Comparison of ENCODE assay signal across 20 cellular contexts in the genomic region with DNA sequence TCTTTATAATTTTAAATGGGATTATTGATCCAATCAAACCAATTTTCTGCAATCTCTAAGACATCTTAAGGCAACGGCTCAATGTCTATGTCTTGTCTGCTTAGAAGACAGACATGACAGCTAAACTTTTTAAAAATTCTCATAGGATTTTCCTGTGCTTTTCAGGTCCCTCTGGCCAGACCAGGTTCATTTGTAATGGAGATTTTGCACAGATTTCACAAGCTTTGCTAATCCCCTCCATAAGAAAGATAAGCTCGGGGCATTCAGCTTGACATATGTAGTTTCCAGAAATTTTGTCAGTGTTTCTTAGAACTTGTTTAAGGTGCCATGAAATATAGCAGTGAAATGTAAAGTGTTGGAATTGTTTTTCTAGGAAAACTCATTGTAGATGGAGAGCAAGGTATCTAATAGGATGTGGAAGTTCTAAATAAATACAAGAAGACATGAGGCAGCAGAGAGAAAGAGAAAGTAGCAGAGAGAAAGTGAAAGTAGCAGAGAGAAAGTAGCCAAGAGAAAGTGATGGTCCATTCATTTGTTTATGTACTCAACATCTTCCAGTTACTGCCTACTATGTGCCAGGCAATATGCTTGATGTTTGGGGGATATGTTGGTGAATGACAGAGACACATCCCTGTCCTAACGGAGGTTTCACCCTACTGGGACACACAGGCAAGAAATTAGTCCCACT.
A peak's percentile ranks its signal among the peaks of the same experiment; 100 is the strongest.
DNase-seq lines count a peak whose midpoint lies in the region; FAIRE-seq and TF ChIP-seq lines count a peak whose summit lies in the region.
"Had no signal": no experiment of that assay in that cellular context is flagged by ENCODE, and none has a peak within 500 bp of the region (broad histone marks: within the 10 kb centered on the region; RNA-seq: fewer than 3 reads in every experiment).

No MANE protein-coding gene starts in this region.

- H3K79me1 ChIP-seq in mesenchymal stem cell (replicated peaks; ENCODE audit: low read length, poor library complexity, severe bottlenecking) = no peaks in the 10 kb centered on the region

- H3K23ac ChIP-seq in mesenchymal stem cell (ENCODE audit: low read length in 2 of 2) = no peak overlapping the region

- no peak overlapping the region for H2AK5ac ChIP-seq in mesenchymal stem cell (ENCODE audit: low read length, severe bottlenecking)

- H3K27ac ChIP-seq in HEK293 (ENCODE audit: extremely low read depth, low read depth, low read length) = no peak overlapping the region
- no peak overlapping the region for H3K27ac ChIP-seq in mesenchymal stem cell (ENCODE audit: low read length, poor library complexity, severe bottlenecking)
- H3K27ac ChIP-seq in CD8-positive, alpha-beta memory T cell (ENCODE audit: low read depth, low read length) = no peak overlapping the region
- H3K27ac ChIP-seq: gastrocnemius medialis, neural progenitor cell, psoas muscle, spleen, suprapubic skin had no signal

- H3K4me3 ChIP-seq in HEK293 (ENCODE audit: low read depth, low read length) (no peak overlapping the region), mesenchymal stem cell (ENCODE audit: insufficient read depth in 1 of 2, low read depth in 1 of 2, low read length in 2 of 2) (no peak overlapping the region)
- H3K4me3 ChIP-seq in CD8-positive, alpha-beta memory T cell (ENCODE audit: low read length) = no peak overlapping the region
- H3K4me3 ChIP-seq: gastrocnemius medialis, neural progenitor cell, psoas muscle, spleen, suprapubic skin had no signal

- H2BK5ac ChIP-seq in mesenchymal stem cell (ENCODE audit: low read depth, low read length, poor library complexity, severe bottlenecking) = no peak overlapping the region

- no peak for TF ChIP-seq CTCF in HEK293 (tag by site-specific recombination; IDR thresholded peaks at IDR 0.05)

- H2BK15ac ChIP-seq in mesenchymal stem cell (ENCODE audit: low read depth, poor library complexity, severe bottlenecking) = no peak overlapping the region

- no peaks in the 10 kb centered on the region for H3K27me3 Mint-ChIP-seq in CD8-positive, alpha-beta memory T cell
- H3K27me3 Mint-ChIP-seq: activated B cell treated with CpG ODN at 0.5 μM for 24 hours had no signal

- H3K4me2 ChIP-seq in mesenchymal stem cell (ENCODE audit: low read length, poor library complexity, severe bottlenecking) = no peak overlapping the region
- H3K4me2 ChIP-seq: neural progenitor cell had no signal

- 89% methylated on average over 3 of the region's 3 CpGs for WGBS in mesenchymal stem cell

- no peaks in the 10 kb centered on the region for H3K36me3 Mint-ChIP-seq in CD8-positive, alpha-beta memory T cell
- H3K36me3 Mint-ChIP-seq: neural progenitor cell had no signal

- H3K14ac ChIP-seq in mesenchymal stem cell (ENCODE audit: low read length in 2 of 2) = no peak overlapping the region

- no peak overlapping the region for H4K8ac ChIP-seq in mesenchymal stem cell (ENCODE audit: low read length)

- H3K4me1 ChIP-seq in HEK293 (ENCODE audit: control insufficient read depth, insufficient read depth, low read length) = no peaks in the 10 kb centered on the region
- no peaks in the 10 kb centered on the region for H3K4me1 ChIP-seq in mesenchymal stem cell (ENCODE audit: control insufficient read depth, insufficient read depth, low read depth, low read length)
- H3K4me1 ChIP-seq in CD8-positive, alpha-beta memory T cell (ENCODE audit: insufficient read depth, low read length) = no peaks in the 10 kb centered on the region
- H3K4me1 ChIP-seq: gastrocnemius medialis, neural progenitor cell, psoas muscle, spleen, suprapubic skin had no signal

- H3K36me3 ChIP-seq in HEK293 (ENCODE audit: control insufficient read depth in 2 of 2, insufficient read depth in 1 of 2, low read length in 2 of 2) (no peaks in the 10 kb centered on the region), mesenchymal stem cell (ENCODE audit: control insufficient read depth in 1 of 2, insufficient read depth in 2 of 2, low read depth in 1 of 2, low read length in 2 of 2) (no peaks in the 10 kb centered on the region)
- no peaks in the 10 kb centered on the region for H3K36me3 ChIP-seq in CD8-positive, alpha-beta memory T cell (ENCODE audit: insufficient read depth, low read length)
- H3K36me3 ChIP-seq: gastrocnemius medialis, neural progenitor cell, spleen, suprapubic skin had no signal

- DNase-seq in GM12891 (ENCODE audit: insufficient read length, low spot score) (no peak), NAMALWA (ENCODE audit: low spot score) (peak; percentile 8), mesenchymal stem cell (peak; percentile 7), activated gamma-delta T cell treated with Interleukin-2 at 50 U/mL for 16 hours (no peak), cerebellum (ENCODE audit: low spot score) (no peak), SHP77 treated with DMSO at 0.1 percent for 48 hours (lab: John Stamatoyannopoulos, UW) (no peak)
- no peak for DNase-seq in CD8-positive, alpha-beta memory T cell
- DNase-seq: activated B cell treated with CpG ODN at 0.5 μM for 24 hours; activated CD8-positive, alpha-beta memory T cell treated with anti-CD3 and anti-CD28 coated beads for 24 hours; gastrocnemius medialis; GDM1; NCI-H146; NCI-H345; psoas muscle; spleen had no signal

- no peak overlapping the region for H3K9ac ChIP-seq in mesenchymal stem cell (ENCODE audit: low read length)
- H3K9ac ChIP-seq: neural progenitor cell had no signal

- CTCF ChIA-PET in HEK293 (lab: Yijun Ruan, JAX) = no interaction called here
- CTCF ChIA-PET in CD8-positive, alpha-beta memory T cell (lab: Charles Lee) = no interaction called here

- no peak overlapping the region for H3K4ac ChIP-seq in mesenchymal stem cell (ENCODE audit: low read depth in 1 of 2, low read length in 2 of 2)

- no peak overlapping the region for H3K27ac Mint-ChIP-seq in CD8-positive, alpha-beta memory T cell
- H3K27ac Mint-ChIP-seq: activated B cell treated with CpG ODN at 0.5 μM for 24 hours; activated T-helper 1 cell treated with anti-CD3 and anti-CD28 coated beads, Interleukin-12 subunit alpha, Interleukin-12 subunit beta, Interleukin-2, Interleukin-4 antibody, amounts not matched to agents 30 ng/mL and 10 ng/mL and 1 ng/mL, durations not matched to agents 14 hours and 24 hours and 36 hours had no signal

- FAIRE-seq in GM12891 (lab: Jason Lieb, UNC) = peak; percentile 45
- FAIRE-seq: HTR-8/SVneo had no signal

- H3K9me3 Mint-ChIP-seq in CD8-positive, alpha-beta memory T cell = peaks cover 6 to 21% (median 15%) of the 10 kb centered on the region in 5 donors

- no peak overlapping the region for H3K4me3 Mint-ChIP-seq in CD8-positive, alpha-beta memory T cell
- H3K4me3 Mint-ChIP-seq: activated B cell treated with CpG ODN at 0.5 μM for 24 hours; activated T-helper 1 cell treated with anti-CD3 and anti-CD28 coated beads, Interleukin-12 subunit alpha, Interleukin-12 subunit beta, Interleukin-2, Interleukin-4 antibody, amounts not matched to agents 30 ng/mL and 10 ng/mL and 1 ng/mL, durations not matched to agents 14 hours and 24 hours and 36 hours; neural progenitor cell had no signal

- POLR2A ChIA-PET in HEK293 (lab: Yijun Ruan, JAX) = interaction anchor here (0.6 kb wide), 1 partner anchor 76 kb away, joined by 3 read pairs; no protein-coding TSS in a partner anchor
- POLR2A ChIA-PET in CD8-positive, alpha-beta memory T cell (lab: Charles Lee) = no interaction called here

- no peak overlapping the region for H2AFZ ChIP-seq in mesenchymal stem cell (ENCODE audit: low read depth, low read length)
- H2AFZ ChIP-seq: neural progenitor cell had no signal

- no peak overlapping the region for H3K18ac ChIP-seq in mesenchymal stem cell (ENCODE audit: low read depth in 1 of 2, low read length in 2 of 2)

- H4K91ac ChIP-seq in mesenchymal stem cell (ENCODE audit: low read length) = no peak overlapping the region

- H3K9me3 ChIP-seq in HEK293 (ENCODE audit: control insufficient read depth, insufficient read depth, low read depth, low read length) (no peaks in the 10 kb centered on the region), mesenchymal stem cell (ENCODE audit: control insufficient read depth, low read length) (peaks cover 4% of the 10 kb centered on the region)
- H3K9me3 ChIP-seq in CD8-positive, alpha-beta memory T cell (ENCODE audit: low read length) = no peaks in the 10 kb centered on the region
- H3K9me3 ChIP-seq: gastrocnemius medialis, psoas muscle, suprapubic skin had no signal

- no peak for TF ChIP-seq POLR2A in GM12891 (IDR thresholded peaks at IDR 0.05; ENCODE audit: low read depth, low read length)

- no peaks in the 10 kb centered on the region for H3K4me1 Mint-ChIP-seq in CD8-positive, alpha-beta memory T cell
- H3K4me1 Mint-ChIP-seq: activated B cell treated with CpG ODN at 0.5 μM for 24 hours had no signal

- no peak overlapping the region for H2BK12ac ChIP-seq in mesenchymal stem cell (ENCODE audit: low read length in 2 of 2)

- no peak overlapping the region for H2BK120ac ChIP-seq in mesenchymal stem cell (ENCODE audit: low read depth, low read length)

- no peaks in the 10 kb centered on the region for H3K27me3 ChIP-seq in mesenchymal stem cell (ENCODE audit: control insufficient read depth in 1 of 2, insufficient read depth in 1 of 2, low read length in 2 of 2)
- H3K27me3 ChIP-seq in CD8-positive, alpha-beta memory T cell (ENCODE audit: insufficient read depth, low read length, poor library complexity, severe bottlenecking) = no peaks in the 10 kb centered on the region
- H3K27me3 ChIP-seq: gastrocnemius medialis, neural progenitor cell, spleen, suprapubic skin had no signal

TF ChIP-seq in GM12891, 5 proteins besides CTCF, POLR2A, EP300 and RAD21:
- TF ChIP-seq TAF1 (IDR thresholded peaks at IDR 0.05; ENCODE audit: low read depth, low read length) = no peak
- TF ChIP-seq SPI1 (IDR thresholded peaks at IDR 0.05; ENCODE audit: low read depth, low read length) = no peak
- no peak for TF ChIP-seq PAX5 (IDR thresholded peaks at IDR 0.05; ENCODE audit: insufficient read depth, low read length, severe bottlenecking)
- no peak for TF ChIP-seq POU2F2 (IDR thresholded peaks at IDR 0.05; ENCODE audit: low read depth, low read length)
- no peak for TF ChIP-seq POLR2AphosphoS5 (IDR thresholded peaks at IDR 0.05; ENCODE audit: low read depth, low read length)
TF ChIP-seq in GM12891: peak in this region for 0.

TF ChIP-seq in HEK293, 187 proteins besides CTCF, POLR2A, EP300 and RAD21:
- TF ChIP-seq ZNF121 (tag by site-specific recombination; IDR thresholded peaks at IDR 0.05) (no peak), PRDM1 (tag by site-specific recombination; IDR thresholded peaks at IDR 0.05) (peak; percentile 97)

Comparison
In these comparisons a context has a peak if more than half of its experiments do, and no peak if none do; other contexts are left out.
1. DNase-seq: peak in NAMALWA (single experiment) and mesenchymal stem cell (single experiment); none in GM12891 (single experiment), CD8-positive, alpha-beta memory T cell (0 of 5), activated gamma-delta T cell treated with Interleukin-2 at 50 U/mL for 16 hours (single experiment), cerebellum (single experiment) and SHP77 treated with DMSO at 0.1 percent for 48 hours (single experiment).